Comparison of ENCODE assay signal across 16 cellular contexts in the genomic region with DNA sequence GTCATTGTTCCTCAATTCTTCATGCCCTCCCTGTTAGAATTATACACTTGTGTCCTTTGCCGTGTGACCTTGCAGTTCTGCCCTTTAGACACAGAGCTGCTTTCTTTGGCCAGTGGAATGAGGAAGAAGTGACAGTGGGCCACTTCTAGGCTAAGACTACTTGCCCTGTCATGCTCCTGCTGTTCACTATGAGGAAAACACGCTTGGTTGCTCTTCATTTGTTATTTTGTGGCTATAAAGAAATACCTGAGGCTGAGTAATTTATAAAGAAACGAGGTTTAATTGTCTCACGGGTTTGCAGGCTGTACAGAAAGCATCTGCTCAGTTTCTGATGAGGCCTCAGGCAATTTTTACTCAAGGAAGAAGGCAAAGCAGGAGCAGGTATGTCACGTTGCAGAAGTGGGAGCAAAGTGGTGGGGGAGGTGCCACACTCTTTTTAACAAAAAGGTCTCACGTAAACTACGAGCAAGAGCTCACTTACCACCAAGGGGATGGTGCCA.
"Had no signal": no experiment of that assay in that cellular context is flagged by ENCODE, and none has a peak within 500 bp of the region (broad histone marks: within the 10 kb centered on the region; RNA-seq: fewer than 3 reads in every experiment).

No MANE protein-coding gene starts in this region.

- H3K27ac ChIP-seq: brain microvascular endothelial cell, colonic mucosa, esophagus squamous epithelium, lower lobe of right lung, parathyroid adenoma, stomach had no signal

- H3K9me3 ChIP-seq: colonic mucosa, esophagus squamous epithelium, lower lobe of right lung had no signal

- H3K27me3 ChIP-seq: brain microvascular endothelial cell, colonic mucosa, esophagus squamous epithelium, stomach had no signal

- H3K36me3 ChIP-seq: brain microvascular endothelial cell, colonic mucosa, esophagus squamous epithelium, lower lobe of right lung, stomach had no signal

- H3K4me1 ChIP-seq: colonic mucosa, lower lobe of right lung, parathyroid adenoma, stomach had no signal

- DNase-seq: activated CD4-positive, alpha-beta T cell treated with anti-CD3 and anti-CD28 coated beads, Interleukin-2, amount 10 ng/mL, durations not matched to agents 7 days and 5 days; activated CD8-positive, alpha-beta T cell treated with anti-CD3 and anti-CD28 coated beads, Interleukin-2, amount 10 ng/mL, durations not matched to agents 7 days and 5 days; activated naive CD4-positive, alpha-beta T cell treated with anti-CD3 and anti-CD28 coated beads for 36 hours; activated T-cell treated with anti-CD3 and anti-CD28 coated beads, Interleukin-2, amount 50 U/mL, for 24 hours; anterior cingulate cortex; brain microvascular endothelial cell; colonic mucosa; esophagus squamous epithelium; lower lobe of right lung; naive thymus-derived CD8-positive, alpha-beta T cell; stimulated activated CD4-positive, alpha-beta T cell treated with anti-CD3 and anti-CD28 coated beads, Interleukin-4, amount 100 ng/mL, for 24 hours; stomach; T1000; trophoblast cell had no signal

- H3K4me3 ChIP-seq: colonic mucosa, esophagus squamous epithelium, lower lobe of right lung, smooth muscle cell, stomach had no signal
